Comparison of ENCODE assay signal across 7 cellular contexts in genomic region chr3:65984975-65985374, GRCh38.
"Had no signal": no experiment of that assay in that cellular context is flagged by ENCODE, and none has a peak within 500 bp of the region (broad histone marks: within the 10 kb centered on the region; RNA-seq: fewer than 3 reads in every experiment).

No MANE protein-coding gene starts in this region.

- DNase-seq: H9, HCEC 1CT, KBM-7 had no signal

- H3K27ac Mint-ChIP-seq: GM23338, IgD-negative memory B cell had no signal

- H3K4me3 ChIP-seq: GM23338 had no signal

- H3K27ac ChIP-seq: HL-60 had no signal

- H3K4me3 Mint-ChIP-seq: GM23338, H9, IgD-negative memory B cell had no signal

- H3K9me3 Mint-ChIP-seq: GM23338, H9 had no signal

- ATAC-seq: GM23338, HepG2 had no signal
